8 cellular contexts compared by ENCODE assay signal in genomic region chr14:89681086-89682018, GRCh38.
DNase-seq lines count a peak whose midpoint lies in the region; ATAC-seq and TF ChIP-seq lines count a peak whose summit lies in the region.

No MANE protein-coding gene starts in this region.

- H3K27me3 ChIP-seq in neutrophil, result no peaks in the 10 kb centered on the region

- peak overlapping the region; percentile 78 for H3K27ac ChIP-seq in neutrophil

- H3K9me3 Mint-ChIP-seq in activated T-cell treated with anti-CD3 and anti-CD28 coated beads, Interleukin-2, amount 50 U/mL, for 24 hours, result peaks cover 21% of the 10 kb centered on the region

- H3K9me3 ChIP-seq in neutrophil, result no peaks in the 10 kb centered on the region

- peaks cover 30 to 33% of the 10 kb centered on the region in 2 experiments for H3K4me1 ChIP-seq in neutrophil (ENCODE audit: control insufficient read depth in 1 of 2, insufficient read depth in 1 of 2, low read depth in 1 of 2, low read length in 1 of 2)

- H3K27ac Mint-ChIP-seq in activated T-cell treated with anti-CD3 and anti-CD28 coated beads, Interleukin-2, amount 50 U/mL, for 24 hours, result peak overlapping the region; percentile 92

- H3K36me3 Mint-ChIP-seq in activated T-cell treated with anti-CD3 and anti-CD28 coated beads, Interleukin-2, amount 50 U/mL, for 24 hours (ENCODE audit: low read depth), result peaks cover 15% of the 10 kb centered on the region

- H3K4me3 ChIP-seq in neutrophil (ENCODE audit: low read depth in 1 of 2, low read length in 1 of 2), result peak overlapping the region; percentile 25 to 29

- peak; percentile 75 for ATAC-seq in GM19455 (IDR thresholded peaks at IDR 0.05; ENCODE audit: unreplicated experiment)
- ATAC-seq in HG03520 (IDR thresholded peaks at IDR 0.05; ENCODE audit: unreplicated experiment), result peak; percentile 81

- H3K36me3 ChIP-seq in neutrophil, result no peaks in the 10 kb centered on the region

- peak; percentile 61 for DNase-seq in Ammon's horn (ENCODE audit: low spot score)
- peak; percentile 70 for DNase-seq in activated T-cell treated with anti-CD3 and anti-CD28 coated beads, Interleukin-2, amount 50 U/mL, for 24 hours
- DNase-seq in NCI-H2029 treated with DMSO at 0.1 percent for 48 hours (lab: John Stamatoyannopoulos, UW), result no peak
- no peak for DNase-seq in cerebellar nuclear complex (lab: John Stamatoyannopoulos, UW)
- no peak for DNase-seq in SK-N-DZ (ENCODE audit: low spot score)

- H3K27me3 Mint-ChIP-seq in activated T-cell treated with anti-CD3 and anti-CD28 coated beads, Interleukin-2, amount 50 U/mL, for 24 hours, result no peaks in the 10 kb centered on the region

- TF ChIP-seq CTCF in neutrophil (IDR thresholded peaks at IDR 0.05), result no peak

- peaks cover 50% of the 10 kb centered on the region for H3K4me1 Mint-ChIP-seq in activated T-cell treated with anti-CD3 and anti-CD28 coated beads, Interleukin-2, amount 50 U/mL, for 24 hours (ENCODE audit: low read depth)

- peak overlapping the region; percentile 66 for H3K4me3 Mint-ChIP-seq in activated T-cell treated with anti-CD3 and anti-CD28 coated beads, Interleukin-2, amount 50 U/mL, for 24 hours

Comparison
In these comparisons a context has a peak if more than half of its experiments do, and no peak if none do; other contexts are left out.
1. DNase-seq: peak in Ammon's horn (single experiment) and activated T-cell treated with anti-CD3 and anti-CD28 coated beads, Interleukin-2, amount 50 U/mL, for 24 hours (single experiment); none in NCI-H2029 treated with DMSO at 0.1 percent for 48 hours (single experiment), cerebellar nuclear complex (0 of 2) and SK-N-DZ (single experiment).